8 cellular contexts compared by ENCODE assay signal in genomic region chr5:141604318-141604717, GRCh38. TPM values are rescaled to one million over a fixed set of nuclear protein-coding genes. Genes with fewer than 3 reads are reported as not detected.
DNase-seq lines count a peak whose midpoint lies in the region; ATAC-seq, FAIRE-seq and TF ChIP-seq lines count a peak whose summit lies in the region.

No MANE protein-coding gene starts in this region.

- H3K27ac ChIP-seq in DOHH2 (ENCODE audit: low read depth, low read length) (no peak overlapping the region), keratinocyte (ENCODE audit: control insufficient read depth, insufficient read depth, low read length) (peak overlapping the region; percentile 89), thoracic aorta (peak overlapping the region in 1 of 2 donors; percentile 85)

- FAIRE-seq in keratinocyte (lab: Jason Lieb, UNC): peak; percentile 94

- no peaks in the 10 kb centered on the region for H3K27me3 ChIP-seq in DOHH2 (ENCODE audit: control insufficient read depth, low read length)
- H3K27me3 ChIP-seq in Loucy (ENCODE audit: insufficient read depth, low read length, poor library complexity, severe bottlenecking): no peaks in the 10 kb centered on the region
- H3K27me3 ChIP-seq in keratinocyte (ENCODE audit: control insufficient read depth, extremely low read depth, insufficient read depth, low read length): no peaks in the 10 kb centered on the region
- no peaks in the 10 kb centered on the region for H3K27me3 ChIP-seq in thoracic aorta (replicated peaks; ENCODE audit: insufficient read depth)

- no peak overlapping the region for H2AFZ ChIP-seq in Loucy (ENCODE audit: low read length)
- no peak overlapping the region for H2AFZ ChIP-seq in keratinocyte (ENCODE audit: control insufficient read depth, low read length)

- H3K4me3 ChIP-seq in DOHH2 (ENCODE audit: low read length) (no peak overlapping the region), Loucy (ENCODE audit: low read length, poor library complexity, severe bottlenecking) (peak overlapping the region; percentile 43), keratinocyte (ENCODE audit: control insufficient read depth in 2 of 3, extremely low read depth in 1 of 3, insufficient read depth in 2 of 3, low read depth in 1 of 3, low read length in 3 of 3) (no peak overlapping the region), thoracic aorta (peak overlapping the region; percentile 24)

- H3K36me3 ChIP-seq in DOHH2 (ENCODE audit: control insufficient read depth, low read length) (no peaks in the 10 kb centered on the region; the same call in 1 of the 2 replicates), Loucy (ENCODE audit: insufficient read depth, low read length) (no peaks in the 10 kb centered on the region; the same call in 1 of the 2 replicates), keratinocyte (ENCODE audit: control insufficient read depth in 2 of 2, extremely low read depth in 1 of 2, insufficient read depth in 2 of 2, low read length in 2 of 2) (peaks cover 0 to 2% of the 10 kb centered on the region in 2 experiments), thoracic aorta (no peaks in the 10 kb centered on the region)

- H3K9me1 ChIP-seq in keratinocyte (ENCODE audit: control insufficient read depth, extremely low read depth, insufficient read depth, low read length): no peaks in the 10 kb centered on the region

- H3F3A ChIP-seq in DOHH2 (ENCODE audit: control insufficient read depth, insufficient read depth) (peaks cover 17% of the 10 kb centered on the region), Loucy (ENCODE audit: low read depth) (peaks cover 30% of the 10 kb centered on the region)

- peaks cover 83% of the 10 kb centered on the region for H3K4me1 ChIP-seq in DOHH2 (ENCODE audit: control insufficient read depth, low read length)
- H3K4me1 ChIP-seq in Loucy (ENCODE audit: insufficient read depth, low read length, poor library complexity, severe bottlenecking): peaks cover 81% of the 10 kb centered on the region
- H3K4me1 ChIP-seq in keratinocyte (ENCODE audit: control insufficient read depth, extremely low read depth, insufficient read depth, low read length): peaks cover 18% of the 10 kb centered on the region
- peaks cover 41 to 48% of the 10 kb centered on the region in 2 donors for H3K4me1 ChIP-seq in thoracic aorta (ENCODE audit: control insufficient read depth in 1 of 2, low read depth in 2 of 2)

- H3K9me3 ChIP-seq in DOHH2 (ENCODE audit: control insufficient read depth, insufficient read depth, low read length) (no peaks in the 10 kb centered on the region), Loucy (ENCODE audit: insufficient read depth, low read depth, low read length) (no peaks in the 10 kb centered on the region), keratinocyte (ENCODE audit: control insufficient read depth, low read depth, low read length) (no peaks in the 10 kb centered on the region), thoracic aorta (no peaks in the 10 kb centered on the region)

- DNase-seq in amniotic stem cell (lab: John Stamatoyannopoulos, UW) (peak; percentile 81), keratinocyte (ENCODE audit: low read depth, low spot score) (peak; percentile 77), thoracic aorta (ENCODE audit: low spot score) (peak; percentile 57), nucleus accumbens (lab: John Stamatoyannopoulos, UW) (no peak), T-helper 9 cell (no peak)

- H3K4me2 ChIP-seq in DOHH2 (ENCODE audit: low read length) (0 out of 2 replicates have a peak overlapping the region, but pooled peaks have one; percentile 12), Loucy (ENCODE audit: low read depth, low read length, poor library complexity, severe bottlenecking) (peak overlapping the region; percentile 52), keratinocyte (ENCODE audit: control insufficient read depth, extremely low read depth, insufficient read depth, low read depth, low read length) (peak overlapping the region; percentile 60)

- H3K79me2 ChIP-seq in DOHH2 (ENCODE audit: control insufficient read depth, low read length) (peaks cover 87% of the 10 kb centered on the region), Loucy (ENCODE audit: insufficient read depth, low read length) (peaks cover 86% of the 10 kb centered on the region), keratinocyte (ENCODE audit: control insufficient read depth, insufficient read depth, low read length) (peaks cover 90% of the 10 kb centered on the region)

- dilution Hi-C loops in keratinocyte (cut with MboI; ENCODE audit: extremely low pct_ligation_motif_present, low sequenced_read_pairs): no loop called here

- no peaks in the 10 kb centered on the region for H3K9me2 ChIP-seq in DOHH2 (replicated peaks; ENCODE audit: control insufficient read depth, low read length)
- H3K9me2 ChIP-seq in Loucy (replicated peaks; ENCODE audit: low read depth, low read length): no peaks in the 10 kb centered on the region

- H3K9ac ChIP-seq in Loucy (ENCODE audit: low read depth, low read length, poor library complexity, severe bottlenecking): peak overlapping the region; percentile 25
- peak overlapping the region; percentile 65 for H3K9ac ChIP-seq in keratinocyte (ENCODE audit: control insufficient read depth, extremely low read depth, insufficient read depth, low read length)

- TF ChIP-seq CTCF in DOHH2 (IDR thresholded peaks at IDR 0.05; ENCODE audit: low read depth, low read length, poor library complexity, severe bottlenecking) (no peak), Loucy (conservative IDR thresholded peaks at IDR 0.05; ENCODE audit: low read length) (no peak), keratinocyte (optimal IDR thresholded peaks at IDR 0.05 in 1 of 3, IDR thresholded peaks at IDR 0.05 in 1 of 3, conservative IDR thresholded peaks at IDR 0.05 in 1 of 3; ENCODE audit: extremely low read depth in 1 of 3, insufficient read depth in 2 of 3, low read length in 3 of 3) (no peak), thoracic aorta (IDR thresholded peaks at IDR 0.05) (no peak)

- peak; percentile 67 for ATAC-seq in thoracic aorta (ENCODE audit: insufficient number of reproducible peaks, low FRiP score, low read depth)
- ATAC-seq in GM21529 (IDR thresholded peaks at IDR 0.05; ENCODE audit: unreplicated experiment): no peak

- H4K20me1 ChIP-seq in DOHH2 (ENCODE audit: control insufficient read depth, insufficient read depth, low read depth, low read length) (peaks cover 26% of the 10 kb centered on the region; the same call in 1 of the 2 replicates), Loucy (ENCODE audit: insufficient read depth, low read length, poor library complexity, severe bottlenecking) (peaks cover 44% of the 10 kb centered on the region), keratinocyte (ENCODE audit: control insufficient read depth, extremely low read depth, insufficient read depth, low read length) (peaks cover 5% of the 10 kb centered on the region)

RNA-seq across cellular contexts. Expression of gene DIAPH1, which starts 14.5 kb away (rescaled TPM):
- polyA plus RNA-seq in keratinocyte: 64.7 to 130 TPM (median 72.0 TPM) in 3 replicates
- 91.7 TPM for polyA plus RNA-seq in keratinocyte (2011; ENCODE audit: low read depth)
- 67.7 and 75.4 TPM in 2 replicates for polyA plus RNA-seq in keratinocyte (2011; cell fraction: cytosol; rRNA removed)
- 293 and 301 TPM in 2 replicates for polyA plus RNA-seq in keratinocyte (2011; cell fraction: nucleus; rRNA removed)
- polyA plus RNA-seq in keratinocyte (2012; ENCODE audit: low replicate concordance): 95.0 and 130 TPM in 2 replicates
- polyA minus RNA-seq in keratinocyte: 205 to 374 TPM (median 259 TPM) in 3 replicates
- polyA minus RNA-seq in keratinocyte (2011; cell fraction: cytosol; rRNA and poly(A)+ RNA removed): 93.6 TPM
- polyA minus RNA-seq in keratinocyte (2011; cell fraction: nucleus; rRNA and poly(A)+ RNA removed): 223 and 351 TPM in 2 replicates
- total RNA-seq in thoracic aorta: 10 to 100 TPM; 91.0 to 93.1 TPM

RNA-seq across cellular contexts. Expression of gene HDAC3, which starts 32.3 kb away (rescaled TPM):
- polyA plus RNA-seq in keratinocyte: 93.6 to 97.4 TPM (median 96.0 TPM) in 3 replicates
- polyA plus RNA-seq in keratinocyte (2011; ENCODE audit: low read depth): 55.2 TPM
- 86.5 and 89.9 TPM in 2 replicates for polyA plus RNA-seq in keratinocyte (2011; cell fraction: cytosol; rRNA removed)
- 136 and 143 TPM in 2 replicates for polyA plus RNA-seq in keratinocyte (2011; cell fraction: nucleus; rRNA removed)
- 54.2 and 57.6 TPM in 2 replicates for polyA plus RNA-seq in keratinocyte (2012; ENCODE audit: low replicate concordance)
- polyA minus RNA-seq in keratinocyte: 86.2 to 94.1 TPM (median 89.9 TPM) in 3 replicates
- polyA minus RNA-seq in keratinocyte (2011; cell fraction: cytosol; rRNA and poly(A)+ RNA removed): 50.8 TPM
- polyA minus RNA-seq in keratinocyte (2011; cell fraction: nucleus; rRNA and poly(A)+ RNA removed): 24.4 and 41.6 TPM in 2 replicates
- total RNA-seq in thoracic aorta: 10 to 100 TPM; 53.5 to 56.2 TPM

RNA-seq across cellular contexts. Expression of gene RELL2, which starts 32.5 kb away (rescaled TPM):
- 8.9 to 11.1 TPM (median 10.2 TPM) in 3 replicates for polyA plus RNA-seq in keratinocyte
- polyA plus RNA-seq in keratinocyte (2011; ENCODE audit: low read depth): 3.4 TPM
- polyA plus RNA-seq in keratinocyte (2011; cell fraction: cytosol; rRNA removed): 5.1 and 8.9 TPM in 2 replicates
- polyA plus RNA-seq in keratinocyte (2011; cell fraction: nucleus; rRNA removed): 19.4 and 22.7 TPM in 2 replicates
- 4.5 and 8.1 TPM in 2 replicates for polyA plus RNA-seq in keratinocyte (2012; ENCODE audit: low replicate concordance)
- polyA minus RNA-seq in keratinocyte: 4.7 to 16.0 TPM (median 5.3 TPM) in 3 replicates
- 9.2 TPM for polyA minus RNA-seq in keratinocyte (2011; cell fraction: cytosol; rRNA and poly(A)+ RNA removed)
- polyA minus RNA-seq in keratinocyte (2011; cell fraction: nucleus; rRNA and poly(A)+ RNA removed): 7.0 and 7.4 TPM in 2 replicates
- total RNA-seq in thoracic aorta: 1 to 10 TPM; 1.6 to 3.2 TPM

RNA-seq across cellular contexts. Expression of gene FCHSD1, which starts 46.9 kb away (rescaled TPM):
- 9.7 to 17.1 TPM (median 13.5 TPM) in 3 replicates for polyA plus RNA-seq in keratinocyte
- polyA plus RNA-seq in keratinocyte (2011; ENCODE audit: low read depth): 44.0 TPM
- polyA plus RNA-seq in keratinocyte (2011; cell fraction: cytosol; rRNA removed): 3.7 and 6.5 TPM in 2 replicates
- 66.6 and 68.3 TPM in 2 replicates for polyA plus RNA-seq in keratinocyte (2011; cell fraction: nucleus; rRNA removed)
- 8.1 and 44.0 TPM in 2 replicates for polyA plus RNA-seq in keratinocyte (2012; ENCODE audit: low replicate concordance)
- 8.9 to 10.0 TPM (median 9.6 TPM) in 3 replicates for polyA minus RNA-seq in keratinocyte
- polyA minus RNA-seq in keratinocyte (2011; cell fraction: cytosol; rRNA and poly(A)+ RNA removed): 8.6 TPM
- polyA minus RNA-seq in keratinocyte (2011; cell fraction: nucleus; rRNA and poly(A)+ RNA removed): 14.1 and 23.7 TPM in 2 replicates
- total RNA-seq in thoracic aorta: 10 to 100 TPM; 42.6 to 47.0 TPM

Comparison
In these comparisons a context has a peak if more than half of its experiments do, and no peak if none do; other contexts are left out.
1. H3K4me3 ChIP-seq: peak in Loucy (single experiment) and thoracic aorta (single experiment); none in DOHH2 (single experiment) and keratinocyte (0 of 3).
2. DNase-seq: peak in amniotic stem cell (single experiment), keratinocyte (single experiment) and thoracic aorta (single experiment); none in nucleus accumbens (0 of 56) and T-helper 9 cell (single experiment).
3. Peak in every context shown above with its lines, with median percentiles within 50 percentile points of each other: H3K4me2 ChIP-seq.